Comparison of ENCODE assay signal across 9 cellular contexts in the genomic region with DNA sequence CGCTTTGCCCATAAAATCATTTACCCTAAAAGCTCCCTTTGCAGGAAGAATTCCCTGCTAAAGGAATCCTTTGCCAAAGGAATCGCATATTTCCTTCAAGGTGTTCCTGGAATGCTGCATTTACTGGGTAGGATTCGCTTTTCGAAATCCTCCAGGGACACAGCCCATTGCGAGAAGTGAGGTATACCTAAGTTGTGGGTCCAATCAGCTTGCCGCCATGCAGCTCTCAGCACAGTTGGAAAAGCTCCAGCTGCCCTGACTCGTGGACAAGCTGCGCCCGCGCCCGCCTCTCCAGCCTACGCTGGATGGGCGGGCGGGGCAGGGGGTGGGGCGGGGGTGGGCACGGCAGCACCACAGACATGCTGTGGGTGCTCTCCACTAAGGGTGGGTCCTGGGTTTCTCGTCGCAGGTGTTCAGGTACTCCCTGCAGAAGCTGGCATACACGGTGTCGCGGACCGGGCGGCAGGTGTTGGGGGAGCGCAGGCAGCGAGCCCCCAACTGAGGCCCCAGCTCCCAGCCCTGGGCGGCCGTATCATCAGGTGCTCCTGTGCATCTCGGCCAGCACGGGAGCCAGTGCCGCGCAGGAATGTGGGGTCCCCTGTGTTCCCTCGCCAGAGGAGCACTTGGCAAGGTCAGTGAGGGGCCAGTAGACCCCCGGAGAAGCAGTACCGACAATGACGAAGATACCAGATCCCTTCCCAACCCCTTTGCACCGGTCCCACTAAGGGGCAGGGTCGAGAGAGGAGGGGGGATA. TPM values are rescaled to one million over a fixed set of nuclear protein-coding genes. Genes with fewer than 3 reads are reported as not detected.
DNase-seq lines count a peak whose midpoint lies in the region; ATAC-seq and TF ChIP-seq lines count a peak whose summit lies in the region.
"Had no signal": no experiment of that assay in that cellular context is flagged by ENCODE, and none has a peak within 500 bp of the region (broad histone marks: within the 10 kb centered on the region; RNA-seq: fewer than 3 reads in every experiment).

No MANE protein-coding gene starts in this region.

- H3K4me1 ChIP-seq in mammary epithelial cell (ENCODE audit: insufficient read depth, low read length) (peaks cover 55% of the 10 kb centered on the region), iPS-18a (ENCODE audit: control insufficient read depth, low read depth, low read length) (peaks cover 38% of the 10 kb centered on the region), gastrocnemius medialis (peaks cover 79 to 83% of the 10 kb centered on the region in 2 donors)

- H3K4me3 ChIP-seq in mammary epithelial cell (replicated peaks in 1 of 3; ENCODE audit: insufficient read depth in 1 of 3, low read depth in 2 of 3, low read length in 3 of 3), result peak overlapping the region in 2 of 3 experiments; percentile 14 to 19
- peak overlapping the region; percentile 60 for H3K4me3 ChIP-seq in iPS-18a (ENCODE audit: low read length)
- H3K4me3 ChIP-seq in gastrocnemius medialis, result peak overlapping the region; percentile 58 to 100 (median 79)

- peaks cover 10% of the 10 kb centered on the region for H4K20me1 ChIP-seq in mammary epithelial cell (ENCODE audit: insufficient read depth, low read length)

- intact Hi-C loops in mammary epithelial cell (cut with micrococcal nuclease), result no loop called here
- intact Hi-C loops in gastrocnemius medialis (cut with DNase I; ENCODE audit: low total_unique reads), result loop anchor here (5.0 to 10.0 kb wide), 3 partner anchors 428 to 1058 kb away; a partner anchor contains a TSS

- TF ChIP-seq CTCF in mammary epithelial cell (conservative IDR thresholded peaks at IDR 0.05 in 1 of 2, IDR thresholded peaks at IDR 0.05 in 1 of 2; ENCODE audit: extremely low read depth in 1 of 2, insufficient read depth in 1 of 2, low read depth in 1 of 2, low read length in 2 of 2), result no peak
- no peak for TF ChIP-seq CTCF in gastrocnemius medialis (IDR thresholded peaks at IDR 0.05 in 4 of 5, conservative IDR thresholded peaks at IDR 0.05 in 1 of 5)

- peaks cover 99% of the 10 kb centered on the region for H3K79me2 ChIP-seq in mammary epithelial cell (ENCODE audit: insufficient read depth, low read length)

- TF ChIP-seq POLR2A in gastrocnemius medialis (IDR thresholded peaks at IDR 0.05), result peak; percentile 26 to 46

- DNase-seq in NCI-H2029 (lab: John Stamatoyannopoulos, UW), result peak; percentile 89
- peak; percentile 81 for DNase-seq in mammary epithelial cell
- DNase-seq in gastrocnemius medialis, result peak; percentile 81 to 89
- no peak for DNase-seq in NAMALWA (ENCODE audit: low spot score)
- no peak for DNase-seq in stimulated activated CD4-positive, alpha-beta T cell treated with anti-CD3 and anti-CD28 coated beads, Interleukin-2, amount 100 ng/mL, for 48 hours
- no peak for DNase-seq in activated CD4-positive, alpha-beta T cell treated with anti-CD3 and anti-CD28 coated beads, Interleukin-2, amount 50 U/mL, for 48 hours
- DNase-seq: amniotic stem cell had no signal

- H2AFZ ChIP-seq in mammary epithelial cell (ENCODE audit: low read depth, low read length), result no peak overlapping the region

- in situ Hi-C loops in mammary epithelial cell (cut with MboI; ENCODE audit: low sequenced_read_pairs in 2 of 2), result no loop called here
- in situ Hi-C loops in gastrocnemius medialis (cut with MboI; ENCODE audit: low sequenced_read_pairs in 4 of 4), result no loop called here

- no peaks in the 10 kb centered on the region for H3K9me3 ChIP-seq in mammary epithelial cell (replicated peaks; ENCODE audit: insufficient read depth, low read length)
- no peaks in the 10 kb centered on the region for H3K9me3 ChIP-seq in iPS-18a (ENCODE audit: control insufficient read depth, low read depth, low read length)
- H3K9me3 ChIP-seq in gastrocnemius medialis, result no peaks in the 10 kb centered on the region

- dilution Hi-C loops in mammary epithelial cell (cut with HindIII; ENCODE audit: low sequenced_read_pairs), result no loop called here

- peaks cover 16% of the 10 kb centered on the region for H3K36me3 ChIP-seq in mammary epithelial cell (ENCODE audit: insufficient read depth, low read length)
- peaks cover 2% of the 10 kb centered on the region for H3K36me3 ChIP-seq in iPS-18a (ENCODE audit: control insufficient read depth, low read depth, low read length)
- H3K36me3 ChIP-seq in gastrocnemius medialis, result peaks cover 0 to 12% of the 10 kb centered on the region in 2 donors

- H3K27ac ChIP-seq in mammary epithelial cell (ENCODE audit: insufficient read depth, low read depth, low read length) (peak overlapping the region; percentile 11), iPS-18a (ENCODE audit: low read length) (no peak overlapping the region), gastrocnemius medialis (peak overlapping the region; percentile 98 to 100 (median 98))

- ATAC-seq in gastrocnemius medialis (peak; percentile 4 to 11), GM18909 (IDR thresholded peaks at IDR 0.05; ENCODE audit: poor library complexity, unreplicated experiment) (no peak)

- no peak overlapping the region for H3K9ac ChIP-seq in mammary epithelial cell (ENCODE audit: insufficient read depth, low read length)
- no peak overlapping the region for H3K9ac ChIP-seq in iPS-18a (ENCODE audit: low read length)

- CTCF ChIA-PET in mammary epithelial cell (lab: Charles Lee; ENCODE audit: low non-redundant PET), result interaction anchor here (0.6 kb wide), 1 partner anchor 130 kb away, joined by 5 read pairs; no protein-coding TSS in a partner anchor

- WGBS in mammary epithelial cell (ENCODE audit: low coverage, missing lambda C conversion rate), result 10% methylated on average over 24 of the region's 37 CpGs

- H3K27me3 ChIP-seq in mammary epithelial cell (ENCODE audit: insufficient read depth, low read length), result no peaks in the 10 kb centered on the region
- peaks cover 11% of the 10 kb centered on the region for H3K27me3 ChIP-seq in iPS-18a (ENCODE audit: control insufficient read depth, insufficient read depth, low read length)
- no peaks in the 10 kb centered on the region for H3K27me3 ChIP-seq in gastrocnemius medialis

- peak overlapping the region; percentile 83 for H3K4me2 ChIP-seq in mammary epithelial cell (ENCODE audit: insufficient read depth, low read depth, low read length)

- BruUV-seq in mammary epithelial cell (replicated peaks; lab: Mats Ljungman, UMichigan), result no TSS peak

RNA-seq across cellular contexts. Expression of a gene that starts 1.4 kb away (rescaled TPM):
- total RNA-seq in mammary epithelial cell (1 to 10 TPM; 1.0 to 3.3 TPM), gastrocnemius medialis (1 to 10 TPM in 3 of 4 donors, not detected in 1; 1.2 to 4.4 (median 2.4) TPM)
- 0.86 TPM for polyA plus RNA-seq in mammary epithelial cell
- not detected for polyA minus RNA-seq in mammary epithelial cell

RNA-seq across cellular contexts. Expression of a gene that starts 5.2 kb away (rescaled TPM):
- total RNA-seq in mammary epithelial cell, result 100 to 1,000 TPM; 106 to 196 TPM
- 173 TPM for polyA plus RNA-seq in mammary epithelial cell
- 213 TPM for polyA minus RNA-seq in mammary epithelial cell
- total RNA-seq in gastrocnemius medialis, result 100 to 1,000 TPM; 222 to 583 (median 280) TPM

Comparison
In these comparisons a context has a peak if more than half of its experiments do, and no peak if none do; other contexts are left out.
1. DNase-seq: peak in NCI-H2029 (single experiment), mammary epithelial cell (single experiment) and gastrocnemius medialis (2 of 2); none in NAMALWA (single experiment), stimulated activated CD4-positive, alpha-beta T cell treated with anti-CD3 and anti-CD28 coated beads, Interleukin-2, amount 100 ng/mL, for 48 hours (0 of 2) and activated CD4-positive, alpha-beta T cell treated with anti-CD3 and anti-CD28 coated beads, Interleukin-2, amount 50 U/mL, for 48 hours (0 of 2).
2. H3K4me3 ChIP-seq: peak in every context shown above with its lines; median percentile 79 in gastrocnemius medialis; 60 in iPS-18a; 16 in mammary epithelial cell.